In genomic region chr22:36165161-36165560, GRCh38 we compare ENCODE assay signal across 2 cellular contexts.
TF ChIP-seq lines count a peak whose summit lies in the region.

No MANE protein-coding gene starts in this region.

TF ChIP-seq in GM23338, 12 proteins besides CTCF, POLR2A, EP300 and RAD21:
- TF ChIP-seq CREB1 (CRISPR knock-in tag; IDR thresholded peaks at IDR 0.05; ENCODE audit: low read depth) (no peak), REST (IDR thresholded peaks at IDR 0.05; ENCODE audit: unreplicated experiment) (no peak), POLR2AphosphoS5 (IDR thresholded peaks at IDR 0.05; ENCODE audit: low read depth) (no peak), JUNB (IDR thresholded peaks at IDR 0.05; ENCODE audit: unreplicated experiment) (no peak), ZNF462 (CRISPR knock-in tag; IDR thresholded peaks at IDR 0.05) (no peak), ZNF114 (CRISPR knock-in tag; IDR thresholded peaks at IDR 0.05) (no peak), ETS1 (IDR thresholded peaks at IDR 0.05) (no peak), ZNF331 (CRISPR knock-in tag; IDR thresholded peaks at IDR 0.05; ENCODE audit: low read depth) (no peak), EZH2 (IDR thresholded peaks at IDR 0.05; ENCODE audit: low read depth, unreplicated experiment) (no peak), NANOG (IDR thresholded peaks at IDR 0.05; ENCODE audit: borderline replicate concordance) (no peak), EZH2phosphoT487 (IDR thresholded peaks at IDR 0.05; ENCODE audit: unreplicated experiment) (no peak), STAT1 (IDR thresholded peaks at IDR 0.05; ENCODE audit: unreplicated experiment) (no peak)

TF ChIP-seq in GM12878, 131 proteins besides CTCF, POLR2A, EP300 and RAD21:
- TF ChIP-seq SUPT20H (IDR thresholded peaks at IDR 0.05; ENCODE audit: borderline replicate concordance, control insufficient read depth, low read depth, low read length) (no peak), CHD1 (IDR thresholded peaks at IDR 0.05; ENCODE audit: low read depth, low read length) (no peak), FOS (IDR thresholded peaks at IDR 0.05; ENCODE audit: borderline replicate concordance, extremely low read depth, insufficient read length) (no peak), RB1 (IDR thresholded peaks at IDR 0.05; ENCODE audit: borderline replicate concordance) (no peak), SIX5 (IDR thresholded peaks at IDR 0.05; ENCODE audit: low read depth, low read length, severe bottlenecking) (no peak), PAX5 (IDR thresholded peaks at IDR 0.05; ENCODE audit: borderline replicate concordance, low read depth, low read length) (no peak), FOXK2 (IDR thresholded peaks at IDR 0.05) (no peak), RCOR1 (conservative IDR thresholded peaks at IDR 0.05; ENCODE audit: low read depth, low read length) (no peak), IRF5 (IDR thresholded peaks at IDR 0.05; ENCODE audit: borderline replicate concordance) (no peak), NR2F1 (conservative IDR thresholded peaks at IDR 0.05) (no peak), TCF12 (IDR thresholded peaks at IDR 0.05; ENCODE audit: low read depth, low read length) (no peak), ESRRA (IDR thresholded peaks at IDR 0.05; ENCODE audit: low read length) (no peak), IRF4 (IDR thresholded peaks at IDR 0.05; ENCODE audit: low read depth, low read length) (no peak), ZNF24 (IDR thresholded peaks at IDR 0.05) (no peak), ZBTB33 (IDR thresholded peaks at IDR 0.05) (no peak), REST (IDR thresholded peaks at IDR 0.05; ENCODE audit: low read depth, low read length) (no peak), BHLHE40 (IDR thresholded peaks at IDR 0.05; ENCODE audit: borderline replicate concordance in 1 of 2, low read depth in 2 of 2, low read length in 1 of 2) (no peak), BRCA1 (IDR thresholded peaks at IDR 0.05; ENCODE audit: low read depth, low read length) (no peak), PRDM15 (CRISPR knock-in tag; IDR thresholded peaks at IDR 0.05) (no peak)
